In the genomic region with DNA sequence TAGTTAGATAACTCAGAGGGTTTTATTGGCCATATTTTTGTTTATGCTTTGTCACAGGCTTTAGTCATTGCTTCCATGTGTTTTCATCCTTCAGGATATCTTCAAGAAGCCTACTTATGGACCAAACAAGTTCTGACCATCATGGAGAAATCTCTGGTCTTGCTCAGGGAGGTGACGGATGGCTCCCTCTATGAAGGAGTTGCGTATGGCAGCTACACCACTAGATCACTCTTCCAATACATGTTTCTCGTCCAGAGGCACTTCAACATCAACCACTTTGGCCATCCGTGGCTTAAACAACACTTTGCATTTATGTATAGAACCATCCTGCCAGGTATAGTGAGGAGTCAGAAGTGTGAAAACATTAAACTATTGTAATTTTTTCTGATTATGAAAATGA, we compare ENCODE assay signal across 24 cellular contexts. TPM values are rescaled to one million over a fixed set of nuclear protein-coding genes. Genes with fewer than 3 reads are reported as not detected.
"Had no signal": no experiment of that assay in that cellular context is flagged by ENCODE, and none has a peak within 500 bp of the region (broad histone marks: within the 10 kb centered on the region; RNA-seq: fewer than 3 reads in every experiment).

No MANE protein-coding gene starts in this region.

- H3K4me1 ChIP-seq: SJSA1 had no signal

- H3K4me1 Mint-ChIP-seq: activated CD4-positive, alpha-beta T cell treated with anti-CD3 and anti-CD28 coated beads, Interleukin-2, amount 10 ng/mL, durations not matched to agents 7 days and 5 days had no signal

- H3K9me3 Mint-ChIP-seq: activated CD4-positive, alpha-beta memory T cell treated with anti-CD3 and anti-CD28 coated beads for 36 hours; activated CD4-positive, alpha-beta T cell treated with anti-CD3 and anti-CD28 coated beads, Interleukin-2, amount 10 ng/mL, durations not matched to agents 7 days and 5 days; activated naive CD4-positive, alpha-beta T cell treated with anti-CD3 and anti-CD28 coated beads, Interleukin-2, amount 50 U/mL, for 72 hours; activated T-cell treated with anti-CD3 and anti-CD28 coated beads, Interleukin-2, amount 50 U/mL, for 4 hours; T-helper 1 cell treated with Interleukin-12 subunit alpha and Interleukin-12 subunit beta and Interleukin-4 antibody, amounts not matched to agents 30 μg/mL and 1 μg/mL, for 36 hours had no signal

- H3K27me3 Mint-ChIP-seq: activated CD4-positive, alpha-beta memory T cell treated with anti-CD3 and anti-CD28 coated beads for 36 hours; activated CD4-positive, alpha-beta T cell treated with anti-CD3 and anti-CD28 coated beads, Interleukin-2, amount 10 ng/mL, durations not matched to agents 7 days and 5 days had no signal

- H3K36me3 Mint-ChIP-seq: activated CD4-positive, alpha-beta memory T cell treated with anti-CD3 and anti-CD28 coated beads for 36 hours; activated naive CD4-positive, alpha-beta T cell treated with anti-CD3 and anti-CD28 coated beads, Interleukin-2, amount 50 U/mL, for 72 hours had no signal

- ATAC-seq: activated naive CD4-positive, alpha-beta T cell treated with anti-CD3 and anti-CD28 coated beads, Interleukin-2, amount 50 U/mL, for 72 hours; activated T-cell treated with anti-CD3 and anti-CD28 coated beads, Interleukin-2, amount 50 U/mL, for 4 hours; SK-N-SH treated with all-trans-retinoic acid at 6 μM for 48 hours had no signal

- H3K27me3 ChIP-seq: brain microvascular endothelial cell, SJSA1 had no signal

- FAIRE-seq: RCC 7860 had no signal

- H3K27ac ChIP-seq: brain microvascular endothelial cell, SJSA1 had no signal

- H3K4me3 Mint-ChIP-seq: activated CD4-positive, alpha-beta memory T cell treated with anti-CD3 and anti-CD28 coated beads for 36 hours; activated CD4-positive, alpha-beta T cell treated with anti-CD3 and anti-CD28 coated beads, Interleukin-2, amount 10 ng/mL, durations not matched to agents 7 days and 5 days; activated T-cell treated with anti-CD3 and anti-CD28 coated beads, Interleukin-2, amount 50 U/mL, for 4 hours; T-helper 1 cell treated with Interleukin-12 subunit alpha and Interleukin-12 subunit beta and Interleukin-4 antibody, amounts not matched to agents 30 μg/mL and 1 μg/mL, for 36 hours had no signal

- H3K9me3 ChIP-seq: SJSA1 had no signal

- DNase-seq: activated CD4-positive, alpha-beta memory T cell treated with anti-CD3 and anti-CD28 coated beads for 36 hours; activated CD4-positive, alpha-beta T cell treated with anti-CD3 and anti-CD28 coated beads, Interleukin-2, amount 10 ng/mL, durations not matched to agents 7 days and 5 days; activated CD4-positive, CD25-positive, alpha-beta regulatory T cell; activated CD8-positive, alpha-beta memory T cell treated with anti-CD3 and anti-CD28 coated beads for 24 hours; activated effector memory CD4-positive, alpha-beta T cell treated with anti-CD3 and anti-CD28 coated beads, Interleukin-2, amount 50 U/mL, for 16 hours; activated naive CD4-positive, alpha-beta T cell treated with Interleukin-2 at 50 U/mL for 16 hours; activated T-cell treated with anti-CD3 and anti-CD28 coated beads, Interleukin-2, amount 50 U/mL, for 4 hours; amygdala; brain microvascular endothelial cell; cerebellar nuclear complex; Karpas-422; MM.1S; NCI-H1105; NCI-H1436; NCI-H187; NCI-H2081; NCI-H446; NCI-H524; SHP77 had no signal

- H3K27ac Mint-ChIP-seq: activated CD4-positive, alpha-beta memory T cell treated with anti-CD3 and anti-CD28 coated beads for 36 hours; activated CD4-positive, alpha-beta T cell treated with anti-CD3 and anti-CD28 coated beads, Interleukin-2, amount 10 ng/mL, durations not matched to agents 7 days and 5 days; activated naive CD4-positive, alpha-beta T cell treated with anti-CD3 and anti-CD28 coated beads, Interleukin-2, amount 50 U/mL, for 72 hours; T-helper 1 cell treated with Interleukin-12 subunit alpha and Interleukin-12 subunit beta and Interleukin-4 antibody, amounts not matched to agents 30 μg/mL and 1 μg/mL, for 36 hours had no signal

- H3K4me3 ChIP-seq: SJSA1 had no signal

RNA-seq across cellular contexts. Expression of gene CALHM6, which starts 30.3 kb away (rescaled TPM):
- total RNA-seq: SJSA1 had no signal
